ENCODE assay signal across 8 cellular contexts in genomic region chr16:58733248-58733670, GRCh38. TPM values are rescaled to one million over a fixed set of nuclear protein-coding genes. Genes with fewer than 3 reads are reported as not detected.
DNase-seq lines count a peak whose midpoint lies in the region; ATAC-seq and TF ChIP-seq lines count a peak whose summit lies in the region.

No MANE protein-coding gene starts in this region.

- H3K27me3 Mint-ChIP-seq in activated T-cell treated with anti-CD3 and anti-CD28 coated beads, Interleukin-2, amount 50 U/mL, for 4 hours (ENCODE audit: low read depth) = peaks cover 2% of the 10 kb centered on the region

- in situ Hi-C loops in GM13977 (cut with MboI; ENCODE audit: low pct_unique_long_range_greater_than_20kb, low sequenced_read_pairs, unreplicated experiment) = no loop called here

- TF ChIP-seq CTCF in GM13977 (IDR thresholded peaks at IDR 0.05; ENCODE audit: extremely low read depth, insufficient read depth, missing control alignments) = no peak

- no peak for ATAC-seq in activated T-cell treated with anti-CD3 and anti-CD28 coated beads, Interleukin-2, amount 50 U/mL, for 4 hours
- no peak for ATAC-seq in activated naive CD4-positive, alpha-beta T cell treated with anti-CD3 and anti-CD28 coated beads, Interleukin-2, amount 50 U/mL, for 72 hours
- ATAC-seq in left ventricle myocardium superior = peak; percentile 31
- no peak for ATAC-seq in HG03342 (IDR thresholded peaks at IDR 0.05; ENCODE audit: unreplicated experiment)

- peak overlapping the region; percentile 93 to 95 for H3K27ac Mint-ChIP-seq in activated naive CD4-positive, alpha-beta T cell treated with anti-CD3 and anti-CD28 coated beads, Interleukin-2, amount 50 U/mL, for 72 hours

- H3K9me3 Mint-ChIP-seq in activated T-cell treated with anti-CD3 and anti-CD28 coated beads, Interleukin-2, amount 50 U/mL, for 4 hours = no peaks in the 10 kb centered on the region
- H3K9me3 Mint-ChIP-seq in activated naive CD4-positive, alpha-beta T cell treated with anti-CD3 and anti-CD28 coated beads, Interleukin-2, amount 50 U/mL, for 72 hours = no peaks in the 10 kb centered on the region

- intact Hi-C loops in left ventricle myocardium superior (cut with micrococcal nuclease) = loop anchor here (10.0 kb wide), 1 partner anchor 48 kb away; the partner anchor contains the start of gene SLC38A7

- H3K4me3 Mint-ChIP-seq in activated T-cell treated with anti-CD3 and anti-CD28 coated beads, Interleukin-2, amount 50 U/mL, for 4 hours = peak overlapping the region; percentile 92

- DNase-seq in activated T-cell treated with anti-CD3 and anti-CD28 coated beads, Interleukin-2, amount 50 U/mL, for 4 hours = no peak
- DNase-seq in activated T-cell treated with anti-CD3 and anti-CD28 coated beads, Interleukin-2, amount 50 U/mL, for 48 hours = no peak
- no peak for DNase-seq in activated naive CD4-positive, alpha-beta T cell treated with anti-CD3 and anti-CD28 coated beads, Interleukin-2, amount 50 U/mL, for 72 hours (ENCODE audit: low spot score in 2 of 2)
- no peak for DNase-seq in left ventricle myocardium superior
- peak; percentile 15 for DNase-seq in renal cortical epithelial cell (ENCODE audit: low read depth)
- no peak for DNase-seq in GM13977 (ENCODE audit: low spot score)
- no peak for DNase-seq in GF-D8 (lab: John Stamatoyannopoulos, UW)

- peaks cover 14% of the 10 kb centered on the region for H3K36me3 Mint-ChIP-seq in activated T-cell treated with anti-CD3 and anti-CD28 coated beads, Interleukin-2, amount 50 U/mL, for 4 hours (ENCODE audit: insufficient read depth)
- peaks cover 5 to 23% of the 10 kb centered on the region in 2 donors for H3K36me3 Mint-ChIP-seq in activated naive CD4-positive, alpha-beta T cell treated with anti-CD3 and anti-CD28 coated beads, Interleukin-2, amount 50 U/mL, for 72 hours

- peaks cover 34% of the 10 kb centered on the region for H3K4me1 Mint-ChIP-seq in activated T-cell treated with anti-CD3 and anti-CD28 coated beads, Interleukin-2, amount 50 U/mL, for 4 hours (ENCODE audit: low read depth)

RNA-seq across cellular contexts. Expression of gene GOT2, which starts 0.9 kb away (rescaled TPM):
- 100 to 1,000 TPM; 143 to 147 (median 143) TPM for total RNA-seq in activated T-cell treated with anti-CD3 and anti-CD28 coated beads, Interleukin-2, amount 50 U/mL, for 4 hours
- total RNA-seq in activated naive CD4-positive, alpha-beta T cell treated with anti-CD3 and anti-CD28 coated beads, Interleukin-2, amount 50 U/mL, for 72 hours = 100 to 1,000 TPM; 108 to 116 TPM
- total RNA-seq in left ventricle myocardium superior (555 TPM), renal cortical epithelial cell (66.9 and 108 TPM in 2 replicates)

RNA-seq across cellular contexts. Expression of gene SLC38A7, which starts 48.7 kb away (rescaled TPM):
- 10 to 100 TPM; 10.4 to 14.5 (median 12.2) TPM for total RNA-seq in activated T-cell treated with anti-CD3 and anti-CD28 coated beads, Interleukin-2, amount 50 U/mL, for 4 hours
- 1 to 10 TPM; 5.8 to 6.7 TPM for total RNA-seq in activated naive CD4-positive, alpha-beta T cell treated with anti-CD3 and anti-CD28 coated beads, Interleukin-2, amount 50 U/mL, for 72 hours
- total RNA-seq in left ventricle myocardium superior (36.1 TPM), renal cortical epithelial cell (17.7 and 35.7 TPM in 2 replicates)
